ENCODE assay signal across 8 cellular contexts in the genomic region with DNA sequence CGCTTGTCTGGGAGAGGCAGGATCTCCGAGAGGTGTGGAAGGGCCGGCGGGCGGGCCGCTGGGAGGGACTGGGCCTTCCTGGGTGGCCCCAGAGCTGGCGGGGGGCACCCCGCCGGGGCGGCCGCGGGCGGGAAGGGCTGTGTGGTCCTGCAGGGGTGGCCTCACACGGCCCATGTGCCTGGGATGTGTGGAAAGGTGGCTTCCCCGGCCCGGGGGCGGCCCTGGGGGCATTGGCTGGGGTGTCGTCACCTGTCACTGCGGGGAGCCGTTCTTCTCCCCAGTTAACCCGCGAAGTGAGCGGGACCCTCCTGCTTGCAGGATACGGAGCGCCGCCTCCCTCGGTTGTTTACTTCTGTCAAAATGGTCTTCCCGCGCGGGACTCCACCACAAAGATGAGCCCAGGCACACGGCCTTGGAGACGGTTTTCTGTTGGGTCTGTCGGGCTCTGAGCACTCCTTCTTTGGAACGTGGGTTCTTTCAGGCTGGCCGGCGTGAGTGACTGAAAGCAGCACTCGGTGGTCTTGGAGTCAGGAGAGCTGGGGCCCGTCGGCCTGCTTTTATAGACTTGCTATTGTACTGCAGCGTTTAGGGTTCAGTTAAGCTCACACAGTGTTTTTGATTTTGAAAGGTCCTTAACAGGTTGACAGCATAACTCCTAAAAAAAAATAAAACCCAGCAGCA. TPM values are rescaled to one million over a fixed set of nuclear protein-coding genes. Genes with fewer than 3 reads are reported as not detected.
DNase-seq lines count a peak whose midpoint lies in the region; ATAC-seq and TF ChIP-seq lines count a peak whose summit lies in the region.

No MANE protein-coding gene starts in this region.

- H4K20me1 ChIP-seq in KMS-11 (ENCODE audit: insufficient read depth) = 0 out of 2 replicates have a peak, but pooled peaks cover 5% of the 10 kb centered on the region

- H3K27ac Mint-ChIP-seq in activated CD4-positive, alpha-beta T cell treated with anti-CD3 and anti-CD28 coated beads, Interleukin-2, amount 10 ng/mL, durations not matched to agents 7 days and 5 days = peak overlapping the region; percentile 99

- H3K4me1 Mint-ChIP-seq in activated CD4-positive, alpha-beta T cell treated with anti-CD3 and anti-CD28 coated beads, Interleukin-2, amount 10 ng/mL, durations not matched to agents 7 days and 5 days = peaks cover 46% of the 10 kb centered on the region

- H3K4me1 ChIP-seq in KMS-11 (ENCODE audit: low read depth, poor library complexity, severe bottlenecking) = peaks cover 54% of the 10 kb centered on the region

- ATAC-seq in GM21723 (IDR thresholded peaks at IDR 0.05; ENCODE audit: unreplicated experiment) = peak; percentile 44

- H3K4me3 Mint-ChIP-seq in activated CD4-positive, alpha-beta T cell treated with anti-CD3 and anti-CD28 coated beads, Interleukin-2, amount 10 ng/mL, durations not matched to agents 7 days and 5 days = peak overlapping the region; percentile 89

- CTCF ChIA-PET in activated CD4-positive, alpha-beta T cell treated with anti-CD3 and anti-CD28 coated beads, Interleukin-2, amount 10 ng/mL, durations not matched to agents 7 days and 5 days (lab: Charles Lee) = interaction anchor here (1.1 kb wide), 1 partner anchor 106 kb away, joined by 3 read pairs; no protein-coding TSS in a partner anchor

- peak overlapping the region; percentile 89 for H2AFZ ChIP-seq in KMS-11 (ENCODE audit: low read depth)

- H3K9me3 Mint-ChIP-seq in activated CD4-positive, alpha-beta T cell treated with anti-CD3 and anti-CD28 coated beads, Interleukin-2, amount 10 ng/mL, durations not matched to agents 7 days and 5 days = no peaks in the 10 kb centered on the region

- no peaks in the 10 kb centered on the region for H3K27me3 ChIP-seq in KMS-11 (ENCODE audit: insufficient read depth, low read depth)

- TF ChIP-seq CTCF in KMS-11 (conservative IDR thresholded peaks at IDR 0.05; ENCODE audit: low read depth, low read length) = no peak

- peak overlapping the region; percentile 97 for H3K9ac ChIP-seq in KMS-11

- DNase-seq in GM03348 (ENCODE audit: low spot score) (peak; percentile 42), mesenteric fat pad (ENCODE audit: low spot score) (peak; percentile 91), cerebellar nuclear complex (lab: John Stamatoyannopoulos, UW) (no peak)
- peak; percentile 73 for DNase-seq in activated CD4-positive, alpha-beta T cell treated with anti-CD3 and anti-CD28 coated beads, Interleukin-2, amount 10 ng/mL, durations not matched to agents 7 days and 5 days
- DNase-seq in effector CD4-positive, alpha-beta T cell = peak; percentile 40
- peak; percentile 26 to 45 for DNase-seq in stimulated activated CD8-positive, alpha-beta memory T cell treated with anti-CD3 and anti-CD28 coated beads, Interleukin-15, amount 100 ng/mL, for 4 hours (ENCODE audit: low read depth in 2 of 2)

- no peak overlapping the region for H3K4me3 ChIP-seq in KMS-11 (IDR thresholded peaks at IDR 0.05; ENCODE audit: insufficient read depth, low read depth, low read length)

- POLR2A ChIA-PET in activated CD4-positive, alpha-beta T cell treated with anti-CD3 and anti-CD28 coated beads, Interleukin-2, amount 10 ng/mL, durations not matched to agents 7 days and 5 days (lab: Charles Lee) = no interaction called here

- 0 out of 2 replicates have a peak, but pooled peaks cover 5% of the 10 kb centered on the region for H3K36me3 ChIP-seq in KMS-11 (ENCODE audit: insufficient read depth)

- H3K79me2 ChIP-seq in KMS-11 (ENCODE audit: insufficient read depth, low read depth) = peaks cover 55% of the 10 kb centered on the region

- H3K27ac ChIP-seq in KMS-11 = peak overlapping the region; percentile 95

- peak overlapping the region; percentile 98 for H3K4me2 ChIP-seq in KMS-11

- peaks cover 31% of the 10 kb centered on the region for H3K36me3 Mint-ChIP-seq in activated CD4-positive, alpha-beta T cell treated with anti-CD3 and anti-CD28 coated beads, Interleukin-2, amount 10 ng/mL, durations not matched to agents 7 days and 5 days (ENCODE audit: low read depth)

- peaks cover 12% of the 10 kb centered on the region for H3K27me3 Mint-ChIP-seq in activated CD4-positive, alpha-beta T cell treated with anti-CD3 and anti-CD28 coated beads, Interleukin-2, amount 10 ng/mL, durations not matched to agents 7 days and 5 days

RNA-seq across cellular contexts. Expression of gene SMC3, which starts 0.7 kb away (rescaled TPM):
- 10 to 100 TPM; 78.7 to 82.6 TPM for total RNA-seq in activated CD4-positive, alpha-beta T cell treated with anti-CD3 and anti-CD28 coated beads, Interleukin-2, amount 10 ng/mL, durations not matched to agents 7 days and 5 days
- total RNA-seq in mesenteric fat pad = 26.8 TPM

Comparison
In these comparisons a context has a peak if more than half of its experiments do, and no peak if none do; other contexts are left out.
1. DNase-seq: peak in GM03348 (single experiment), activated CD4-positive, alpha-beta T cell treated with anti-CD3 and anti-CD28 coated beads, Interleukin-2, amount 10 ng/mL, durations not matched to agents 7 days and 5 days (single experiment), effector CD4-positive, alpha-beta T cell (single experiment), mesenteric fat pad (single experiment) and stimulated activated CD8-positive, alpha-beta memory T cell treated with anti-CD3 and anti-CD28 coated beads, Interleukin-15, amount 100 ng/mL, for 4 hours (2 of 2); none in cerebellar nuclear complex (0 of 2).